15 cellular contexts compared by ENCODE assay signal in the genomic region with DNA sequence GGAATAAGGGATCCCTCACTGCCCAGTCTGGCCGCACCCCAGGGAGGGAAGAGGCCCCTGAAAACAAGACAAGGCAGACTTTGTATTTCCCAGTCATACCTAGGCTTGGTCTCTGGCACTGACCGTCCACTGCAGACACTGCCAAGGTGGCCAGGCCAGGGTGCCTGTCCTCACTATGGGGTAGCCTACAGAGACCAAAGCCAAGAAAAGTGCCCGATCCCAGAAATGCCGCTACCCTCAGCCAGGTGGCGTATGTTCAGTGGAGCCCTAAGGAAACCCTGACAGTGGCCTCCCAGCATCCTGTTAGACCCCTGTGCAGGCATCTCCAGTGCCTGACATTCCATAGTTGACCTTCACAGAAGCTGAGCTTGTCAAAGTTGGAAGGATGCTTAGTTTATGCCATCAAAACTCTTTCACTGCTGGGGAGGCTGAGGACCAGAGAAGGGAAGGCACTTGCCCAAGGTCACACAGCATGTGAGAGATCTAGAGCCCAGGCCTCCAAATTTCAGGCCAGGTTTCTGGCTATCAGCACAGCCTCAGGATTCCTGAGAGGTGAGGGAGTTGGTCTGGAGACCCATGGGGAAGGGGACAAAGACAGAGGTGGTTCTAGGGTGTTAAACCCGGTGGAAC. TPM values are rescaled to one million over a fixed set of nuclear protein-coding genes. Genes with fewer than 3 reads are reported as not detected.
DNase-seq lines count a peak whose midpoint lies in the region; ATAC-seq and TF ChIP-seq lines count a peak whose summit lies in the region.
"Had no signal": no experiment of that assay in that cellular context is flagged by ENCODE, and none has a peak within 500 bp of the region (broad histone marks: within the 10 kb centered on the region; RNA-seq: fewer than 3 reads in every experiment).

No MANE protein-coding gene starts in this region.

- no peak overlapping the region for H3K4me3 ChIP-seq in heart right ventricle
- peak overlapping the region; percentile 71 for H3K4me3 ChIP-seq in OCI-LY3 (ENCODE audit: low read length)
- no peak overlapping the region for H3K4me3 ChIP-seq in epithelial cell of proximal tubule (ENCODE audit: low read depth, low read length)
- H3K4me3 ChIP-seq: Peyer's patch, prostate gland, uterus had no signal

- no peaks in the 10 kb centered on the region for H4K20me1 ChIP-seq in OCI-LY3 (ENCODE audit: insufficient read depth, low read length)

- peak overlapping the region; percentile 94 for H3K4me2 ChIP-seq in OCI-LY3 (ENCODE audit: low read length)

- WGBS in heart right ventricle, 2 donors = 37 to 42% methylated on average over 6 of the region's 6 CpGs

- H3K27me3 ChIP-seq in heart right ventricle = peaks cover 0 to 69% (median 49%) of the 10 kb centered on the region in 7 donors
- H3K27me3 ChIP-seq in OCI-LY3 (ENCODE audit: low read depth, low read length) = no peaks in the 10 kb centered on the region

- H3K27ac ChIP-seq in heart right ventricle (no peak overlapping the region), OCI-LY3 (ENCODE audit: low read length) (peak overlapping the region; percentile 94)
- H3K27ac ChIP-seq: Peyer's patch, prostate gland, uterus had no signal

- H3K36me3 ChIP-seq in heart right ventricle = no peaks in the 10 kb centered on the region
- H3K36me3 ChIP-seq in OCI-LY3 (replicated peaks; ENCODE audit: low read depth, low read length) = peaks cover 9% of the 10 kb centered on the region
- H3K36me3 ChIP-seq: Peyer's patch, prostate gland, uterus had no signal

- 0 out of 2 replicates have a peak overlapping the region, but pooled peaks have one; percentile 37 for H2AFZ ChIP-seq in OCI-LY3 (ENCODE audit: low read depth, low read length)

- DNase-seq in heart right ventricle (no peak), cardiac septum (ENCODE audit: low spot score) (no peak), epithelial cell of proximal tubule (ENCODE audit: low read depth) (no peak), activated gamma-delta T cell (lab: John Stamatoyannopoulos, UW) (no peak)
- no peak for DNase-seq in stimulated activated CD8-positive, alpha-beta memory T cell treated with anti-CD3 and anti-CD28 coated beads, Interleukin-4, amount 100 ng/mL, for 48 hours
- DNase-seq: activated naive CD4-positive, alpha-beta T cell treated with anti-CD3 and anti-CD28 coated beads, Interleukin-2, amount 50 U/mL, for 16 hours; islet precursor cell; NCI-H1092; Peyer's patch; uterus had no signal

- H3K9me3 ChIP-seq in heart right ventricle (no peaks in the 10 kb centered on the region), OCI-LY3 (ENCODE audit: insufficient read depth, low read length) (no peaks in the 10 kb centered on the region)
- H3K9me3 ChIP-seq: Peyer's patch, prostate gland, uterus had no signal

- no peak for ATAC-seq in heart right ventricle
- ATAC-seq in HG03045 (IDR thresholded peaks at IDR 0.05; ENCODE audit: unreplicated experiment) = no peak
- no peak for ATAC-seq in HG03097 (IDR thresholded peaks at IDR 0.05; ENCODE audit: low FRiP score, unreplicated experiment)

- peaks cover 14% of the 10 kb centered on the region for H3K79me2 ChIP-seq in OCI-LY3 (ENCODE audit: low read length)

- H3K4me1 ChIP-seq in heart right ventricle (peaks cover 7 to 48% (median 26%) of the 10 kb centered on the region in 9 donors), OCI-LY3 (ENCODE audit: low read length) (peaks cover 80% of the 10 kb centered on the region)
- H3K4me1 ChIP-seq: prostate gland had no signal

- peak overlapping the region; percentile 81 for H3K9ac ChIP-seq in OCI-LY3 (ENCODE audit: low read length)

- TF ChIP-seq CTCF in heart right ventricle (IDR thresholded peaks at IDR 0.05) (peak in 5 of 9 donors; percentile 10 to 31 (median 22)), OCI-LY3 (IDR thresholded peaks at IDR 0.05; ENCODE audit: low read depth, low read length) (peak; percentile 69), epithelial cell of proximal tubule (conservative IDR thresholded peaks at IDR 0.05; ENCODE audit: low read depth, low read length) (peak; percentile 48)

- intact Hi-C loops in heart right ventricle (cut with DNase I) = loop anchor here in 1 of 10 donors (10.0 kb wide), 1 partner anchor 52 kb away; no protein-coding TSS in a partner anchor
- intact Hi-C loops in cardiac septum (cut with DNase I) = no loop called here

RNA-seq across cellular contexts. Expression of gene SCRT2, which starts 2.5 kb away (rescaled TPM):
- not detected for total RNA-seq in heart right ventricle
- polyA plus RNA-seq in heart right ventricle = not detected
- not detected for total RNA-seq in cardiac septum
- not detected in 2 replicates for total RNA-seq in epithelial cell of proximal tubule
- total RNA-seq: Peyer's patch, uterus had no signal
- polyA plus RNA-seq: BJ had no signal

RNA-seq across cellular contexts. Expression of gene SRXN1, which starts 20.1 kb away (rescaled TPM):
- total RNA-seq in heart right ventricle (10 to 100 TPM; 21.4 to 42.0 (median 30.9) TPM), cardiac septum (38.4 TPM), epithelial cell of proximal tubule (35.4 and 52.0 TPM in 2 replicates)
- polyA plus RNA-seq in heart right ventricle = 10 to 100 TPM; 11.9 to 32.8 TPM
